ENCODE assay signal across 22 cellular contexts in the genomic region with DNA sequence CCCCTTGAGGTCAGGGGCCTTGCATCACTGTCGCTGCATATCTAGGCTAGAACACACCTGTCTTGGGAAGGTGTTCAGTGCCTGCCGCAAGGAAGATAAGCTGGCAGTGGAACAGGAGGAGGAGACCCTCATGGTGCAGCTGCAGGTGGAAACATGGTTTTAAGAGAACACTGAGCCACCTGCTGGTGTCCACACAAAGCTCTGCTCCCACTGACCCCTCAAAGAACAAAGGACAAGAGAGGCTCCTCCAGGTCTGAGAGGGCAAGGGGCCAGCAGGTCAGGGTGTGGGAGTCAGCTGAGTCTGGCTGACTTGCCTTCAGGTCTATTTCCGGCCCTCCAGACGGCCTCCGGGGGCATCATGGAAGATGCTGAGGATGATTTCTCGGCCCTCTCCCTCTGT.
"Had no signal": no experiment of that assay in that cellular context is flagged by ENCODE, and none has a peak within 500 bp of the region (broad histone marks: within the 10 kb centered on the region; RNA-seq: fewer than 3 reads in every experiment).

No MANE protein-coding gene starts in this region.

- H3K27ac Mint-ChIP-seq: activated B cell treated with CpG ODN at 0.5 μM for 24 hours; activated CD8-positive, alpha-beta T cell treated with anti-CD3 and anti-CD28 coated beads for 36 hours; T-helper 17 cell had no signal

- H3K27ac ChIP-seq: breast epithelium, SJSA1 had no signal

- H3K27me3 Mint-ChIP-seq: activated B cell treated with CpG ODN at 0.5 μM for 24 hours had no signal

- H3K4me3 ChIP-seq: breast epithelium, SJSA1 had no signal

- H3K4me1 ChIP-seq: breast epithelium, SJSA1 had no signal

- FAIRE-seq: RCC 7860 had no signal

- DNase-seq: activated B cell treated with CpG ODN at 0.5 μM for 24 hours; activated CD8-positive, alpha-beta memory T cell treated with anti-CD3 and anti-CD28 coated beads, Interleukin-2, amount 50 U/mL, for 4 hours; activated CD8-positive, alpha-beta T cell treated with anti-CD3 and anti-CD28 coated beads for 36 hours; activated naive CD4-positive, alpha-beta T cell treated with anti-CD3 and anti-CD28 coated beads, Interleukin-2, amount 50 U/mL, for 16 hours; aorta; caudate nucleus; Kasumi-1; KBM-7; NCI-H1105 treated with DMSO at 0.1 percent for 48 hours; NCI-H1694; NCI-H2029; NCI-H2107; NCI-H2171 treated with DMSO at 0.1 percent for 48 hours; NCI-H226; NCI-H526; NCI-H774; SHP77; T-helper 17 cell; T-helper 9 cell had no signal

- H3K4me1 Mint-ChIP-seq: activated B cell treated with CpG ODN at 0.5 μM for 24 hours, T-helper 17 cell had no signal

- H3K9me3 ChIP-seq: breast epithelium, SJSA1 had no signal

- H3K4me3 Mint-ChIP-seq: activated B cell treated with CpG ODN at 0.5 μM for 24 hours; activated CD8-positive, alpha-beta T cell treated with anti-CD3 and anti-CD28 coated beads for 36 hours; T-helper 17 cell had no signal

- H3K36me3 ChIP-seq: breast epithelium, SJSA1 had no signal

- ATAC-seq: activated CD8-positive, alpha-beta T cell treated with anti-CD3 and anti-CD28 coated beads for 36 hours; T-helper 17 cell had no signal

- H3K27me3 ChIP-seq: breast epithelium, SJSA1 had no signal

- H3K9me3 Mint-ChIP-seq: activated B cell treated with CpG ODN at 0.5 μM for 24 hours; activated CD8-positive, alpha-beta T cell treated with anti-CD3 and anti-CD28 coated beads for 36 hours had no signal
